Comparison of ENCODE assay signal across 19 cellular contexts in genomic region chr14:71701990-71702389, GRCh38.
A peak's percentile ranks its signal among the peaks of the same experiment; 100 is the strongest.
DNase-seq lines count a peak whose midpoint lies in the region; ATAC-seq, FAIRE-seq and TF ChIP-seq lines count a peak whose summit lies in the region.
"Had no signal": no experiment of that assay in that cellular context is flagged by ENCODE, and none has a peak within 500 bp of the region (broad histone marks: within the 10 kb centered on the region; RNA-seq: fewer than 3 reads in every experiment).

No MANE protein-coding gene starts in this region.

- H3K18ac ChIP-seq in IMR-90 (ENCODE audit: low read depth, low read length), result peak overlapping the region; percentile 71; the same call in 1 of the 2 replicates

- TF ChIP-seq RAD21 in IMR-90 (IDR thresholded peaks at IDR 0.05; ENCODE audit: low read length), result no peak

- H3K36me3 Mint-ChIP-seq in activated T-helper 2 cell treated with anti-CD3 and anti-CD28 coated beads, Interferon-gamma antibody, Interleukin-2, Interleukin-4, amounts not matched to agents 10 μg/mL and 5 μg/mL and 100 μg/mL, durations not matched to agents 14 hours and 24 hours and 36 hours (ENCODE audit: low read depth), result peaks cover 88% of the 10 kb centered on the region
- no peaks in the 10 kb centered on the region for H3K36me3 Mint-ChIP-seq in glutamatergic neuron (ENCODE audit: unreplicated experiment)

- TF ChIP-seq POLR2A in IMR-90 (IDR thresholded peaks at IDR 0.05; ENCODE audit: low read depth, low read length), result no peak

- ATAC-seq in IMR-90 (ENCODE audit: low read depth) (peak; percentile 62), GM21528 (IDR thresholded peaks at IDR 0.05; ENCODE audit: low FRiP score, unreplicated experiment) (no peak)
- ATAC-seq: naive thymus-derived CD4-positive, alpha-beta T cell; Panc1; SK-N-SH treated with all-trans-retinoic acid at 6 μM for 48 hours had no signal

- H3K4me3 Mint-ChIP-seq in activated T-helper 2 cell treated with anti-CD3 and anti-CD28 coated beads, Interferon-gamma antibody, Interleukin-2, Interleukin-4, amounts not matched to agents 10 μg/mL and 5 μg/mL and 100 μg/mL, durations not matched to agents 14 hours and 24 hours and 36 hours (ENCODE audit: low read depth), result peak overlapping the region; percentile 2
- H3K4me3 Mint-ChIP-seq in glutamatergic neuron (ENCODE audit: unreplicated experiment), result no peak overlapping the region
- H3K4me3 Mint-ChIP-seq: activated naive CD8-positive, alpha-beta T cell treated with anti-CD3 and anti-CD28 coated beads for 36 hours; activated T-cell treated with anti-CD3 and anti-CD28 coated beads, Interleukin-2, amount 50 U/mL, for 24 hours; memory B cell had no signal

- H3K9ac ChIP-seq in IMR-90 (ENCODE audit: low read depth, low read length), result peak overlapping the region; percentile 35; the same call in 1 of the 2 replicates
- peak overlapping the region; percentile 18 for H3K9ac ChIP-seq in keratinocyte (ENCODE audit: control insufficient read depth, extremely low read depth, insufficient read depth, low read length)

- H2AFZ ChIP-seq in IMR-90 (replicated peaks; ENCODE audit: low read length, poor library complexity) (no peak overlapping the region), keratinocyte (ENCODE audit: control insufficient read depth, low read length) (no peak overlapping the region)

- 100% methylated on average over 1 of the region's 5 CpGs; no CpG with 5 or more reads in 1 of the 2 experiments for WGBS in IMR-90 (ENCODE audit: extremely low coverage in 2 of 2, insufficient read length in 1 of 2), 2 experiments

- DNase-seq in ELR (ENCODE audit: low read depth) (peak; percentile 30), IMR-90 (peak; percentile 89), keratinocyte (ENCODE audit: low read depth, low spot score) (peak; percentile 15), KBM-7 (no peak), glutamatergic neuron (no peak)
- no peak for DNase-seq in activated T-helper 2 cell treated with anti-CD3 and anti-CD28 coated beads, Interferon-gamma antibody, Interleukin-2, Interleukin-4, amounts not matched to agents 10 μg/mL and 5 μg/mL and 100 μg/mL, durations not matched to agents 14 hours and 24 hours and 36 hours (ENCODE audit: low spot score)
- no peak for DNase-seq in stimulated activated CD4-positive, alpha-beta T cell treated with anti-CD3 and anti-CD28 coated beads, Interleukin-2, amount 100 ng/mL, for 48 hours
- DNase-seq: activated naive CD8-positive, alpha-beta T cell treated with anti-CD3 and anti-CD28 coated beads for 36 hours; activated T-cell treated with anti-CD3 and anti-CD28 coated beads, Interleukin-2, amount 50 U/mL, for 24 hours; Karpas-422; kidney; naive thymus-derived CD4-positive, alpha-beta T cell; NCI-H1105 treated with DMSO at 0.1 percent for 48 hours had no signal

- H3K27ac ChIP-seq in IMR-90 (ENCODE audit: insufficient read depth, low read length) (peak overlapping the region; percentile 70), keratinocyte (ENCODE audit: control insufficient read depth, insufficient read depth, low read length) (peak overlapping the region; percentile 44)
- H3K27ac ChIP-seq: vagina had no signal

- no peak overlapping the region for H3K56ac ChIP-seq in IMR-90 (ENCODE audit: extremely low read depth, insufficient read depth, low read length)

- no peaks in the 10 kb centered on the region for H4K20me1 ChIP-seq in IMR-90 (ENCODE audit: insufficient read depth, low read length)
- H4K20me1 ChIP-seq in keratinocyte (ENCODE audit: control insufficient read depth, extremely low read depth, insufficient read depth, low read length), result no peaks in the 10 kb centered on the region

- intact Hi-C loops in IMR-90 (cut with micrococcal nuclease), result loop anchor here (5.0 kb wide), 1 partner anchor 35 kb away; no protein-coding TSS in a partner anchor
- intact Hi-C loops in activated T-helper 2 cell treated with anti-CD3 and anti-CD28 coated beads, Interferon-gamma antibody, Interleukin-2, Interleukin-4, amounts not matched to agents 10 μg/mL and 5 μg/mL and 100 μg/mL, durations not matched to agents 14 hours and 24 hours and 36 hours (cut with micrococcal nuclease), result no loop called here

- H3K4me3 ChIP-seq in IMR-90 (ENCODE audit: insufficient read depth, low read depth, low read length) (no peak overlapping the region), keratinocyte (ENCODE audit: control insufficient read depth in 2 of 3, extremely low read depth in 1 of 3, insufficient read depth in 2 of 3, low read depth in 1 of 3, low read length in 3 of 3) (no peak overlapping the region)
- H3K4me3 ChIP-seq: vagina had no signal

- no peaks in the 10 kb centered on the region for H3K79me2 ChIP-seq in keratinocyte (ENCODE audit: control insufficient read depth, insufficient read depth, low read length)

- peak overlapping the region; percentile 71 for H2BK20ac ChIP-seq in IMR-90 (ENCODE audit: low read depth, low read length)

- H2BK120ac ChIP-seq in IMR-90 (ENCODE audit: low read depth, low read length), result peak overlapping the region; percentile 81

- peaks cover 3% of the 10 kb centered on the region for H3K9me3 Mint-ChIP-seq in activated T-helper 2 cell treated with anti-CD3 and anti-CD28 coated beads, Interferon-gamma antibody, Interleukin-2, Interleukin-4, amounts not matched to agents 10 μg/mL and 5 μg/mL and 100 μg/mL, durations not matched to agents 14 hours and 24 hours and 36 hours
- no peaks in the 10 kb centered on the region for H3K9me3 Mint-ChIP-seq in glutamatergic neuron (ENCODE audit: unreplicated experiment)
- H3K9me3 Mint-ChIP-seq: activated naive CD8-positive, alpha-beta T cell treated with anti-CD3 and anti-CD28 coated beads for 36 hours; activated T-cell treated with anti-CD3 and anti-CD28 coated beads, Interleukin-2, amount 50 U/mL, for 24 hours; memory B cell had no signal

- peaks cover 21% of the 10 kb centered on the region for H3K4me1 ChIP-seq in IMR-90 (ENCODE audit: control insufficient read depth, insufficient read depth, low read length)
- H3K4me1 ChIP-seq in keratinocyte (ENCODE audit: control insufficient read depth, extremely low read depth, insufficient read depth, low read length), result peaks cover 24% of the 10 kb centered on the region

- H4K91ac ChIP-seq in IMR-90 (ENCODE audit: insufficient read depth, low read depth, low read length), result peak overlapping the region; percentile 82

- H2BK15ac ChIP-seq in IMR-90 (ENCODE audit: low read depth, low read length), result peak overlapping the region; percentile 31; the same call in 1 of the 3 replicates

- H3K4me2 ChIP-seq in IMR-90 (ENCODE audit: low read depth, low read length) (peak overlapping the region; percentile 69), keratinocyte (ENCODE audit: control insufficient read depth, extremely low read depth, insufficient read depth, low read depth, low read length) (peak overlapping the region; percentile 59)

- no peaks in the 10 kb centered on the region for H3K27me3 ChIP-seq in IMR-90 (ENCODE audit: control insufficient read depth, insufficient read depth, low read length)
- no peaks in the 10 kb centered on the region for H3K27me3 ChIP-seq in keratinocyte (ENCODE audit: control insufficient read depth, extremely low read depth, insufficient read depth, low read length)
- H3K27me3 ChIP-seq: vagina had no signal

- H3K14ac ChIP-seq in IMR-90 (replicated peaks; ENCODE audit: low read depth, low read length), result peak overlapping the region; percentile 80

- peak overlapping the region in 1 of 2 experiments; percentile 61; a peak in 1 of 4 replicates for H4K8ac ChIP-seq in IMR-90 (ENCODE audit: low read depth in 2 of 2, low read length in 2 of 2)

- H3K9me1 ChIP-seq in IMR-90 (ENCODE audit: insufficient read depth, low read length) (peaks cover 11% of the 10 kb centered on the region), keratinocyte (ENCODE audit: control insufficient read depth, extremely low read depth, insufficient read depth, low read length) (no peaks in the 10 kb centered on the region)

- H3K36me3 ChIP-seq in IMR-90 (ENCODE audit: control insufficient read depth, insufficient read depth, low read length) (peaks cover 3% of the 10 kb centered on the region; the same call in 1 of the 2 replicates), keratinocyte (ENCODE audit: control insufficient read depth in 2 of 2, extremely low read depth in 1 of 2, insufficient read depth in 2 of 2, low read length in 2 of 2) (peaks cover 0 to 3% of the 10 kb centered on the region in 2 experiments)

- H3K79me1 ChIP-seq in IMR-90 (ENCODE audit: low read depth in 1 of 2, low read length in 2 of 2), result peaks cover 9 to 19% of the 10 kb centered on the region in 2 experiments; a peak in 2 of 4 replicates

- H3K9me3 ChIP-seq in IMR-90 (ENCODE audit: control insufficient read depth, insufficient read depth, low read length), result no peaks in the 10 kb centered on the region
- H3K9me3 ChIP-seq in keratinocyte (ENCODE audit: control insufficient read depth, low read depth, low read length), result no peaks in the 10 kb centered on the region
- H3K9me3 ChIP-seq: vagina had no signal

- peaks cover 49% of the 10 kb centered on the region for H3K4me1 Mint-ChIP-seq in activated T-helper 2 cell treated with anti-CD3 and anti-CD28 coated beads, Interferon-gamma antibody, Interleukin-2, Interleukin-4, amounts not matched to agents 10 μg/mL and 5 μg/mL and 100 μg/mL, durations not matched to agents 14 hours and 24 hours and 36 hours (ENCODE audit: low read depth)
- H3K4me1 Mint-ChIP-seq in glutamatergic neuron (ENCODE audit: low read depth, unreplicated experiment), result peaks cover 10% of the 10 kb centered on the region
- H3K4me1 Mint-ChIP-seq: activated naive CD8-positive, alpha-beta T cell treated with anti-CD3 and anti-CD28 coated beads for 36 hours; memory B cell had no signal

- CTCF ChIA-PET in IMR-90 (lab: Yijun Ruan, JAX), result interaction anchor here (0.6 kb wide), 1 partner anchor 9 kb away, joined by 4 read pairs; no protein-coding TSS in a partner anchor

- H2AK9ac ChIP-seq in IMR-90 (replicated peaks; ENCODE audit: low read depth, low read length, poor library complexity), result peak overlapping the region; percentile 75

- H3K27ac Mint-ChIP-seq in activated T-helper 2 cell treated with anti-CD3 and anti-CD28 coated beads, Interferon-gamma antibody, Interleukin-2, Interleukin-4, amounts not matched to agents 10 μg/mL and 5 μg/mL and 100 μg/mL, durations not matched to agents 14 hours and 24 hours and 36 hours, result peak overlapping the region; percentile 35
- no peak overlapping the region for H3K27ac Mint-ChIP-seq in glutamatergic neuron (ENCODE audit: unreplicated experiment)
- H3K27ac Mint-ChIP-seq: activated naive CD8-positive, alpha-beta T cell treated with anti-CD3 and anti-CD28 coated beads for 36 hours; activated T-cell treated with anti-CD3 and anti-CD28 coated beads, Interleukin-2, amount 50 U/mL, for 24 hours; memory B cell had no signal

- in situ Hi-C loops in IMR-90 (cut with MboI; ENCODE audit: low sequenced_read_pairs) (no loop called here), KBM-7 (cut with MboI; ENCODE audit: low pct_unique_long_range_greater_than_20kb, low sequenced_read_pairs) (no loop called here)

- H2BK5ac ChIP-seq in IMR-90 (ENCODE audit: low read depth, low read length, poor library complexity, severe bottlenecking), result peak overlapping the region; percentile 80

- dilution Hi-C loops in IMR-90 (cut with HindIII; ENCODE audit: low sequenced_read_pairs, unreplicated experiment) (no loop called here), keratinocyte (cut with MboI; ENCODE audit: extremely low pct_ligation_motif_present, low sequenced_read_pairs) (no loop called here)

- POLR2A ChIA-PET in IMR-90 (lab: Charles Lee; ENCODE audit: unreplicated experiment), result interaction anchor here (0.5 kb wide), 1 partner anchor 125 kb away, joined by 4 read pairs; no protein-coding TSS in a partner anchor

- H3K4ac ChIP-seq in IMR-90 (ENCODE audit: low read depth, low read length), result peak overlapping the region; percentile 88

- peak overlapping the region; percentile 66; the same call in 1 of the 2 replicates for H3K23ac ChIP-seq in IMR-90 (ENCODE audit: low read depth, low read length)

- BruUV-seq in IMR-90 (replicated peaks; lab: Mats Ljungman, UMichigan), result no TSS peak

- TF ChIP-seq CTCF in IMR-90 (conservative IDR thresholded peaks at IDR 0.05; ENCODE audit: low read depth, low read length) (no peak), keratinocyte (optimal IDR thresholded peaks at IDR 0.05 in 1 of 3, IDR thresholded peaks at IDR 0.05 in 1 of 3, conservative IDR thresholded peaks at IDR 0.05 in 1 of 3; ENCODE audit: extremely low read depth in 1 of 3, insufficient read depth in 2 of 3, low read length in 3 of 3) (no peak), glutamatergic neuron (IDR thresholded peaks at IDR 0.05; ENCODE audit: partially characterized antibody, unreplicated experiment) (no peak)

- peak; percentile 73 for FAIRE-seq in keratinocyte (lab: Jason Lieb, UNC)
- FAIRE-seq: H1, kidney had no signal

- no peaks in the 10 kb centered on the region for H3K27me3 Mint-ChIP-seq in activated T-helper 2 cell treated with anti-CD3 and anti-CD28 coated beads, Interferon-gamma antibody, Interleukin-2, Interleukin-4, amounts not matched to agents 10 μg/mL and 5 μg/mL and 100 μg/mL, durations not matched to agents 14 hours and 24 hours and 36 hours (ENCODE audit: low read depth)
- no peaks in the 10 kb centered on the region for H3K27me3 Mint-ChIP-seq in glutamatergic neuron (ENCODE audit: unreplicated experiment)
- H3K27me3 Mint-ChIP-seq: activated naive CD8-positive, alpha-beta T cell treated with anti-CD3 and anti-CD28 coated beads for 36 hours; activated T-cell treated with anti-CD3 and anti-CD28 coated beads, Interleukin-2, amount 50 U/mL, for 24 hours; memory B cell; naive thymus-derived CD4-positive, alpha-beta T cell had no signal

- H4K5ac ChIP-seq in IMR-90 (ENCODE audit: low read depth, low read length), result peak overlapping the region; percentile 76; the same call in 1 of the 2 replicates

- peak overlapping the region; percentile 79 for H2AK5ac ChIP-seq in IMR-90 (ENCODE audit: low read depth, low read length)

Comparison
In these comparisons a context has a peak if more than half of its experiments do, and no peak if none do; other contexts are left out.
1. DNase-seq: peak in ELR (single experiment), IMR-90 (single experiment) and keratinocyte (single experiment); none in activated T-helper 2 cell treated with anti-CD3 and anti-CD28 coated beads, Interferon-gamma antibody, Interleukin-2, Interleukin-4, amounts not matched to agents 10 μg/mL and 5 μg/mL and 100 μg/mL, durations not matched to agents 14 hours and 24 hours and 36 hours (single experiment), KBM-7 (single experiment), stimulated activated CD4-positive, alpha-beta T cell treated with anti-CD3 and anti-CD28 coated beads, Interleukin-2, amount 100 ng/mL, for 48 hours (0 of 2) and glutamatergic neuron (single experiment).